In genomic region chr10:128463991-128464755, GRCh38 we compare ENCODE assay signal across 9 cellular contexts.
A peak's percentile ranks its signal among the peaks of the same experiment; 100 is the strongest.
DNase-seq lines count a peak whose midpoint lies in the region; ATAC-seq, FAIRE-seq and TF ChIP-seq lines count a peak whose summit lies in the region.
"Had no signal": no experiment of that assay in that cellular context is flagged by ENCODE, and none has a peak within 500 bp of the region (broad histone marks: within the 10 kb centered on the region; RNA-seq: fewer than 3 reads in every experiment).

No MANE protein-coding gene starts in this region.

- FAIRE-seq in urothelium cell line (lab: Jason Lieb, UNC), result peak; percentile 100

- no peak for TF ChIP-seq POLR2A in GM18505 (IDR thresholded peaks at IDR 0.05; ENCODE audit: borderline replicate concordance, extremely low read depth, insufficient read depth, insufficient read length)

- peak in 4 of 6 experiments; percentile 6 to 53 (median 22) for DNase-seq in stimulated activated naive CD4-positive, alpha-beta T cell (lab: John Stamatoyannopoulos, UW)
- DNase-seq in stimulated activated naive CD4-positive, alpha-beta T cell treated with Interleukin-2 at 50 U/mL for 16 hours (lab: John Stamatoyannopoulos, UW), result no peak
- peak in 2 of 3 experiments; percentile 1 to 42 for DNase-seq in activated CD8-positive, alpha-beta memory T cell treated with anti-CD3 and anti-CD28 coated beads for 48 hours (ENCODE audit: low read depth in 2 of 3, low spot score in 2 of 3)
- peak; percentile 58 for DNase-seq in islet precursor cell
- DNase-seq in urothelium cell line (ENCODE audit: low spot score), result no peak

- no peak for ATAC-seq in HG02798 (IDR thresholded peaks at IDR 0.05; ENCODE audit: poor library complexity, unreplicated experiment)
- ATAC-seq in HG02623 (IDR thresholded peaks at IDR 0.05; ENCODE audit: unreplicated experiment), result no peak
- no peak for ATAC-seq in GM18505 (IDR thresholded peaks at IDR 0.05; ENCODE audit: unreplicated experiment)
- ATAC-seq: left colon had no signal

Comparison
In these comparisons a context has a peak if more than half of its experiments do, and no peak if none do; other contexts are left out.
1. DNase-seq: peak in stimulated activated naive CD4-positive, alpha-beta T cell (4 of 6), activated CD8-positive, alpha-beta memory T cell treated with anti-CD3 and anti-CD28 coated beads for 48 hours (2 of 3) and islet precursor cell (single experiment); none in stimulated activated naive CD4-positive, alpha-beta T cell treated with Interleukin-2 at 50 U/mL for 16 hours (single experiment) and urothelium cell line (single experiment).